Comparison of ENCODE assay signal across 9 cellular contexts in genomic region chr9:110578575-110578895, GRCh38. TPM values are rescaled to one million over a fixed set of nuclear protein-coding genes. Genes with fewer than 3 reads are reported as not detected.
A peak's percentile ranks its signal among the peaks of the same experiment; 100 is the strongest.
DNase-seq lines count a peak whose midpoint lies in the region; ATAC-seq and TF ChIP-seq lines count a peak whose summit lies in the region.
"Had no signal": no experiment of that assay in that cellular context is flagged by ENCODE, and none has a peak within 500 bp of the region (broad histone marks: within the 10 kb centered on the region; RNA-seq: fewer than 3 reads in every experiment).

No MANE protein-coding gene starts in this region.

- CTCF ChIA-PET in mammary epithelial cell (lab: Charles Lee; ENCODE audit: low non-redundant PET) = no interaction called here

- peaks cover 8 to 13% of the 10 kb centered on the region in 2 donors for H3K4me1 Mint-ChIP-seq in stimulated activated naive B cell treated with anti-CD40 and anti-IgM and Interleukin-4, amounts not matched to agents 10 μg/mL and 1 μg/mL and 100 μg/mL, for 72 hours

- H3K27me3 ChIP-seq in HUES48 (ENCODE audit: control insufficient read depth, insufficient read depth, low read length) = peaks cover 56% of the 10 kb centered on the region
- no peaks in the 10 kb centered on the region for H3K27me3 ChIP-seq in mammary epithelial cell (ENCODE audit: insufficient read depth, low read length)
- H3K27me3 ChIP-seq: SJCRH30 had no signal

- DNase-seq in mammary epithelial cell (peak; percentile 31), left kidney (ENCODE audit: low read depth, low spot score) (peak; percentile 8), NOMO-1 treated with DMSO at 0.1 percent for 48 hours (lab: John Stamatoyannopoulos, UW; ENCODE audit: unreplicated experiment) (no peak), NCI-H1436 treated with DMSO at 0.1 percent for 48 hours (lab: John Stamatoyannopoulos, UW) (no peak), GM20000 (ENCODE audit: low spot score) (no peak), COLO668 (lab: John Stamatoyannopoulos, UW; ENCODE audit: unreplicated experiment) (no peak)
- DNase-seq in stimulated activated naive B cell treated with anti-CD40 and anti-IgM and Interleukin-4, amounts not matched to agents 10 μg/mL and 1 μg/mL and 100 μg/mL, for 72 hours = no peak
- DNase-seq: SJCRH30 had no signal

- dilution Hi-C loops in mammary epithelial cell (cut with HindIII; ENCODE audit: low sequenced_read_pairs) = no loop called here

- H3K36me3 ChIP-seq in HUES48 (ENCODE audit: control insufficient read depth, insufficient read depth, low read length) = no peaks in the 10 kb centered on the region
- H3K36me3 ChIP-seq in mammary epithelial cell (ENCODE audit: insufficient read depth, low read length) = no peaks in the 10 kb centered on the region
- H3K36me3 ChIP-seq: SJCRH30 had no signal

- no peak for TF ChIP-seq CTCF in mammary epithelial cell (conservative IDR thresholded peaks at IDR 0.05 in 1 of 2, IDR thresholded peaks at IDR 0.05 in 1 of 2; ENCODE audit: extremely low read depth in 1 of 2, insufficient read depth in 1 of 2, low read depth in 1 of 2, low read length in 2 of 2)
- TF ChIP-seq CTCF in GM20000 (IDR thresholded peaks at IDR 0.05; ENCODE audit: extremely low read depth, missing control alignments) = no peak

- H3K36me3 Mint-ChIP-seq in stimulated activated naive B cell treated with anti-CD40 and anti-IgM and Interleukin-4, amounts not matched to agents 10 μg/mL and 1 μg/mL and 100 μg/mL, for 72 hours = no peaks in the 10 kb centered on the region

- intact Hi-C loops in mammary epithelial cell (cut with micrococcal nuclease) = loop anchor here (5.0 kb wide), 1 partner anchor 136 kb away; no protein-coding TSS in a partner anchor

- peak overlapping the region; percentile 72 to 74 for H3K4me3 Mint-ChIP-seq in stimulated activated naive B cell treated with anti-CD40 and anti-IgM and Interleukin-4, amounts not matched to agents 10 μg/mL and 1 μg/mL and 100 μg/mL, for 72 hours

- H3K27ac ChIP-seq in HUES48 (ENCODE audit: low read depth, low read length) (no peak overlapping the region), mammary epithelial cell (ENCODE audit: insufficient read depth, low read depth, low read length) (no peak overlapping the region)
- H3K27ac ChIP-seq: SJCRH30 had no signal

- H3K4me3 ChIP-seq in HUES48 (ENCODE audit: low read depth, low read length) = peak overlapping the region; percentile 71
- peak overlapping the region; percentile 65 to 78 (median 69) for H3K4me3 ChIP-seq in mammary epithelial cell (replicated peaks in 1 of 3; ENCODE audit: insufficient read depth in 1 of 3, low read depth in 2 of 3, low read length in 3 of 3)

- H3K79me2 ChIP-seq in mammary epithelial cell (ENCODE audit: insufficient read depth, low read length) = no peaks in the 10 kb centered on the region

- H3K9me3 Mint-ChIP-seq in stimulated activated naive B cell treated with anti-CD40 and anti-IgM and Interleukin-4, amounts not matched to agents 10 μg/mL and 1 μg/mL and 100 μg/mL, for 72 hours = no peaks in the 10 kb centered on the region

- no peak for ATAC-seq in stimulated activated naive B cell treated with anti-CD40 and anti-IgM and Interleukin-4, amounts not matched to agents 10 μg/mL and 1 μg/mL and 100 μg/mL, for 72 hours (replicated peaks)

- no TSS peak for BruUV-seq in mammary epithelial cell (replicated peaks; lab: Mats Ljungman, UMichigan)

- peaks cover 29 to 53% of the 10 kb centered on the region in 2 donors for H3K27me3 Mint-ChIP-seq in stimulated activated naive B cell treated with anti-CD40 and anti-IgM and Interleukin-4, amounts not matched to agents 10 μg/mL and 1 μg/mL and 100 μg/mL, for 72 hours

- in situ Hi-C loops in mammary epithelial cell (cut with MboI; ENCODE audit: low sequenced_read_pairs in 2 of 2) = no loop called here

- H3K4me2 ChIP-seq in mammary epithelial cell (ENCODE audit: insufficient read depth, low read depth, low read length) = peak overlapping the region; percentile 95

- no peak overlapping the region for H3K9ac ChIP-seq in HUES48 (ENCODE audit: low read depth, low read length)
- H3K9ac ChIP-seq in mammary epithelial cell (ENCODE audit: insufficient read depth, low read length) = no peak overlapping the region

- H2AFZ ChIP-seq in mammary epithelial cell (ENCODE audit: low read depth, low read length) = peak overlapping the region; percentile 97

- H3K27ac Mint-ChIP-seq in stimulated activated naive B cell treated with anti-CD40 and anti-IgM and Interleukin-4, amounts not matched to agents 10 μg/mL and 1 μg/mL and 100 μg/mL, for 72 hours = no peak overlapping the region

- no peaks in the 10 kb centered on the region for H4K20me1 ChIP-seq in mammary epithelial cell (ENCODE audit: insufficient read depth, low read length)

- WGBS in mammary epithelial cell (ENCODE audit: low coverage, missing lambda C conversion rate) = 24% methylated on average over 7 of the region's 10 CpGs

- H3K4me1 ChIP-seq in HUES48 (ENCODE audit: control insufficient read depth, insufficient read depth, low read length) = peaks cover 26% of the 10 kb centered on the region
- H3K4me1 ChIP-seq in mammary epithelial cell (ENCODE audit: insufficient read depth, low read length) = peaks cover 32% of the 10 kb centered on the region

- H3K9me3 ChIP-seq in HUES48 (ENCODE audit: control insufficient read depth, insufficient read depth, low read length) (no peaks in the 10 kb centered on the region), mammary epithelial cell (replicated peaks; ENCODE audit: insufficient read depth, low read length) (no peaks in the 10 kb centered on the region)
- H3K9me3 ChIP-seq: SJCRH30 had no signal

RNA-seq across cellular contexts. Expression of gene SVEP1, which starts 1.0 kb away (rescaled TPM):
- 10 to 100 TPM in 1 of 2 donors, 1 to 10 TPM in 1; 4.5 to 29.8 TPM for total RNA-seq in mammary epithelial cell
- 1.2 TPM for polyA plus RNA-seq in mammary epithelial cell
- 8.5 TPM for polyA minus RNA-seq in mammary epithelial cell

Comparison
In these comparisons a context has a peak if more than half of its experiments do, and no peak if none do; other contexts are left out.
1. DNase-seq: peak in mammary epithelial cell (single experiment) and left kidney (single experiment); none in stimulated activated naive B cell treated with anti-CD40 and anti-IgM and Interleukin-4, amounts not matched to agents 10 μg/mL and 1 μg/mL and 100 μg/mL, for 72 hours (single experiment), NOMO-1 treated with DMSO at 0.1 percent for 48 hours (single experiment), NCI-H1436 treated with DMSO at 0.1 percent for 48 hours (single experiment), GM20000 (single experiment) and COLO668 (single experiment).